Comparison of ENCODE assay signal across 10 cellular contexts in genomic region chr15:73683257-73683623, GRCh38. TPM values are rescaled to one million over a fixed set of nuclear protein-coding genes. Genes with fewer than 3 reads are reported as not detected.
A peak's percentile ranks its signal among the peaks of the same experiment; 100 is the strongest.
DNase-seq lines count a peak whose midpoint lies in the region; ATAC-seq and TF ChIP-seq lines count a peak whose summit lies in the region.
"Had no signal": no experiment of that assay in that cellular context is flagged by ENCODE, and none has a peak within 500 bp of the region (broad histone marks: within the 10 kb centered on the region; RNA-seq: fewer than 3 reads in every experiment).

No MANE protein-coding gene starts in this region.

- H3K4me2 ChIP-seq in GM23338, result peak overlapping the region; percentile 86

- H3F3A ChIP-seq in GM23338 (replicated peaks; ENCODE audit: low read depth), result 0 out of 2 replicates have a peak, but pooled peaks cover 6% of the 10 kb centered on the region

- no peak for DNase-seq in GM23338 (ENCODE audit: low spot score)
- DNase-seq in RWPE1 (ENCODE audit: low spot score), result no peak
- DNase-seq in epithelial cell of proximal tubule (ENCODE audit: low read depth), result no peak
- no peak for DNase-seq in gastrocnemius medialis
- no peak for DNase-seq in activated effector memory CD4-positive, alpha-beta T cell treated with Interleukin-2 at 50 U/mL for 16 hours
- no peak for DNase-seq in A172 (ENCODE audit: low spot score)
- DNase-seq: activated naive CD4-positive, alpha-beta T cell treated with anti-CD3 and anti-CD28 coated beads for 36 hours; NCI-H1105; spleen had no signal

- intact Hi-C loops in gastrocnemius medialis (cut with DNase I; ENCODE audit: low total_unique reads), result loop anchor here (1.0 to 10.0 kb wide), 3 partner anchors 14 to 932 kb away; partner anchors contain the start of genes CLK3 and NPTN

- H3K36me3 ChIP-seq in GM23338 (ENCODE audit: insufficient read depth) (no peaks in the 10 kb centered on the region), gastrocnemius medialis (no peaks in the 10 kb centered on the region)
- H3K36me3 ChIP-seq: spleen had no signal

- POLR2A ChIA-PET in RWPE1 (lab: Yijun Ruan, JAX; ENCODE audit: low non-redundant PET), result no interaction called here

- H3K27me3 ChIP-seq in GM23338 (ENCODE audit: insufficient read depth) (no peaks in the 10 kb centered on the region), gastrocnemius medialis (no peaks in the 10 kb centered on the region)

- no peaks in the 10 kb centered on the region for H3K36me3 Mint-ChIP-seq in GM23338 (ENCODE audit: low read depth)

- CTCF ChIA-PET in RWPE1 (lab: Yijun Ruan, JAX), result interaction anchor here (1.1 kb wide), 1 partner anchor 11 kb away, joined by 5 read pairs; no protein-coding TSS in a partner anchor

- peaks cover 4% of the 10 kb centered on the region for H3K27me3 Mint-ChIP-seq in GM23338 (ENCODE audit: insufficient read depth, low read depth, poor library complexity)

- peaks cover 43% of the 10 kb centered on the region for H3K4me1 Mint-ChIP-seq in GM23338

- no peak overlapping the region for H2AFZ ChIP-seq in GM23338

- peaks cover 33% of the 10 kb centered on the region for H3K79me2 ChIP-seq in GM23338 (replicated peaks; ENCODE audit: insufficient read depth)

- no peaks in the 10 kb centered on the region for H3K9me2 ChIP-seq in GM23338 (ENCODE audit: insufficient read depth)

- ATAC-seq in GM23338 (no peak), gastrocnemius medialis (no peak), HG02759 (IDR thresholded peaks at IDR 0.05; ENCODE audit: unreplicated experiment) (no peak)

- TF ChIP-seq POLR2A in gastrocnemius medialis (IDR thresholded peaks at IDR 0.05), result no peak

- H3K27ac Mint-ChIP-seq in GM23338, result no peak overlapping the region
- H3K27ac Mint-ChIP-seq: activated naive CD4-positive, alpha-beta T cell treated with anti-CD3 and anti-CD28 coated beads for 36 hours had no signal

- H3K27ac ChIP-seq in GM23338 (ENCODE audit: low read depth) (no peak overlapping the region), RWPE1 (peak overlapping the region; percentile 78), gastrocnemius medialis (peak overlapping the region; percentile 79 to 92 (median 84))

- H4K20me1 ChIP-seq in GM23338 (replicated peaks; ENCODE audit: insufficient read depth), result peaks cover 23% of the 10 kb centered on the region

- H3K4me1 ChIP-seq in GM23338 (ENCODE audit: insufficient read depth), result peaks cover 26% of the 10 kb centered on the region
- H3K4me1 ChIP-seq in gastrocnemius medialis, result peaks cover 22 to 35% of the 10 kb centered on the region in 2 donors

- H3K4me3 ChIP-seq in GM23338 (peak overlapping the region; percentile 92), epithelial cell of proximal tubule (ENCODE audit: low read depth, low read length) (peak overlapping the region; percentile 85), gastrocnemius medialis (no peak overlapping the region)

- no peaks in the 10 kb centered on the region for H3K9me3 ChIP-seq in gastrocnemius medialis
- H3K9me3 ChIP-seq: spleen had no signal

- peak overlapping the region; percentile 83 for H3K4me3 Mint-ChIP-seq in GM23338

- in situ Hi-C loops in gastrocnemius medialis (cut with MboI; ENCODE audit: low sequenced_read_pairs in 4 of 4), result no loop called here

- TF ChIP-seq CTCF in GM23338 (conservative IDR thresholded peaks at IDR 0.05; ENCODE audit: low read depth in 2 of 2) (no peak), RWPE1 (conservative IDR thresholded peaks at IDR 0.05; ENCODE audit: low read depth) (no peak), epithelial cell of proximal tubule (conservative IDR thresholded peaks at IDR 0.05; ENCODE audit: low read depth, low read length) (no peak), gastrocnemius medialis (IDR thresholded peaks at IDR 0.05 in 4 of 5, conservative IDR thresholded peaks at IDR 0.05 in 1 of 5) (no peak)

- no peaks in the 10 kb centered on the region for H3K9me3 Mint-ChIP-seq in GM23338
- H3K9me3 Mint-ChIP-seq: activated naive CD4-positive, alpha-beta T cell treated with anti-CD3 and anti-CD28 coated beads for 36 hours had no signal

TF ChIP-seq in GM23338, 12 proteins besides CTCF, POLR2A, EP300 and RAD21:
- no peak for TF ChIP-seq NANOG (IDR thresholded peaks at IDR 0.05; ENCODE audit: borderline replicate concordance)

RNA-seq across cellular contexts. Expression of gene CD276, which starts 0.9 kb away (rescaled TPM):
- 131 and 158 TPM in 2 replicates for total RNA-seq in GM23338 (2014; rRNA removed; shearing (Covaris generic))
- polyA plus RNA-seq in GM23338 (2016; fragmentation: Nextera tagmentation; extraction: Ambion mirVana), result 58.3 and 60.9 TPM in 2 replicates
- 151 and 189 TPM in 2 replicates for total RNA-seq in epithelial cell of proximal tubule
- total RNA-seq in gastrocnemius medialis, result 10 to 100 TPM in 3 of 4 donors, 1 to 10 TPM in 1; 9.6 to 21.4 (median 16.6) TPM
- total RNA-seq in A172 (2014; rRNA removed; shearing (Covaris generic)), result 121 and 158 TPM in 2 replicates

RNA-seq across cellular contexts. Expression of gene NPTN, which starts 50.1 kb away (rescaled TPM):
- 113 and 121 TPM in 2 replicates for total RNA-seq in GM23338 (2014; rRNA removed; shearing (Covaris generic))
- 53.0 and 56.3 TPM in 2 replicates for polyA plus RNA-seq in GM23338 (2016; fragmentation: Nextera tagmentation; extraction: Ambion mirVana)
- total RNA-seq in epithelial cell of proximal tubule (90.8 and 100 TPM in 2 replicates), gastrocnemius medialis (10 to 100 TPM; 26.5 to 32.9 (median 29.7) TPM)
- 77.2 and 99.0 TPM in 2 replicates for total RNA-seq in A172 (2014; rRNA removed; shearing (Covaris generic))

Comparison
In these comparisons a context has a peak if more than half of its experiments do, and no peak if none do; other contexts are left out.
1. H3K4me3 ChIP-seq: peak in GM23338 (single experiment) and epithelial cell of proximal tubule (single experiment); none in gastrocnemius medialis (0 of 4).